Comparison of ENCODE assay signal across 1 cellular context in the genomic region with DNA sequence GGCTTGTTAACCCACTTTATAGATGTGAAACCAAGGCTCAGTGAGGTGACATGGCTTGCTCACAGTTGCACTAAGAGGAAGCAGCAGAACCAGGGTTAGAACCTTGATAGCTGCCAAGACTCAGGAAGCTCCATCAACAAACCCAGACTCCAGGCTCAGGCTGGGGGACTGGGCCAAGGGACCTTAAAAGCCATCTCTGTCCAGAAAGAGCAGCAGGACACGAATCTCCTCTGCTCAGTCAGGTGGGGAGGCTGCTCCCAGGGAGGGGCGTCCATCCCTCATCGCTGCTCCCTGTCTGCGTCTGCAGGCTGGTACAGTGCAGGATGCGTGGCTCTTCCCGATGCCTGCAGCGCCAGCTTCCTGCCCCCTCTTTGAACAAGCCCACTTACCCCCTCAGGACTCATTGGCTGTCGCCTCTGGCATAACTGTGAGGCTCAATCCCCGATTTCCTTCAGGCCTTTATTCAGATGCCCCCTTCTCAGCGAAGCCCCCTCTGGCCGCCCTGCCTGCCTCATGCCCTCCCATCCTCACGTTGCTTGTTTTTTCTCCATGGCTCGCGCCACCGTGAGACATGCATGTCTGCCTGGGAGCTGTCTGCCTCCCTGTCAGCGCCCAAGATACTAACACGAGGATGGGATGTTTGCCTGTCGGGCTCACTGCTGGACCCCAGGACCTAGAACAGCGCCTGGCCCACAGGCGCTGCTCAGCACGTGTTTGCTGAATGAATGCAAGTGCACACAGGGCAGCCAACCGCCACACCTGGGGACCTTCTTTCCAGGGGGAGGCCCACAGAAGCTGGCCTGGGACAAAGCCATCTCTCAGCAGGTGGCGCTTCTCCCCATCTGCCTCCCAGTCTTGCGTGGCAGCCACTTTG.
TF ChIP-seq lines count a peak whose summit lies in the region.

No MANE protein-coding gene starts in this region.

TF ChIP-seq in H1, 55 proteins besides CTCF, POLR2A, EP300 and RAD21:
- no peak for TF ChIP-seq JUND (IDR thresholded peaks at IDR 0.05; ENCODE audit: low read length)
- TF ChIP-seq CTBP2 (IDR thresholded peaks at IDR 0.05; ENCODE audit: borderline replicate concordance, insufficient read depth, insufficient read length, low read length) = no peak
- TF ChIP-seq GTF2F1 (IDR thresholded peaks at IDR 0.05; ENCODE audit: borderline replicate concordance, low read depth, low read length) = no peak
- no peak for TF ChIP-seq KDM5A (IDR thresholded peaks at IDR 0.05; ENCODE audit: low read length)
- TF ChIP-seq SIX5 (IDR thresholded peaks at IDR 0.05; ENCODE audit: low read depth, low read length) = no peak
